ENCODE assay signal across 1 cellular context in genomic region chr19:42275517-42275916, GRCh38.
TF ChIP-seq lines count a peak whose summit lies in the region.

No MANE protein-coding gene starts in this region.

TF ChIP-seq in IMR-90, 13 proteins besides CTCF, POLR2A, EP300 and RAD21:
- TF ChIP-seq FOS (IDR thresholded peaks at IDR 0.05; ENCODE audit: low read depth, low read length) (no peak), NFE2L2 (IDR thresholded peaks at IDR 0.05; ENCODE audit: low read depth, low read length) (no peak), BHLHE40 (IDR thresholded peaks at IDR 0.05; ENCODE audit: low read depth, low read length) (no peak), MXI1 (IDR thresholded peaks at IDR 0.05; ENCODE audit: borderline replicate concordance, low read depth, low read length) (no peak), MAFK (IDR thresholded peaks at IDR 0.05; ENCODE audit: low read depth, low read length) (no peak), RCOR1 (IDR thresholded peaks at IDR 0.05; ENCODE audit: insufficient replicate concordance, low read length) (no peak), SMC3 (IDR thresholded peaks at IDR 0.05; ENCODE audit: low read depth, low read length) (no peak), CEBPB (IDR thresholded peaks at IDR 0.05; ENCODE audit: low read depth, low read length) (no peak), MAZ (IDR thresholded peaks at IDR 0.05; ENCODE audit: borderline replicate concordance, low read depth, low read length) (no peak), ELK1 (IDR thresholded peaks at IDR 0.05; ENCODE audit: borderline replicate concordance, low read depth, low read length) (no peak), CHD1 (IDR thresholded peaks at IDR 0.05; ENCODE audit: low read depth, low read length) (no peak), RFX5 (IDR thresholded peaks at IDR 0.05; ENCODE audit: low read depth, low read length) (no peak), USF2 (IDR thresholded peaks at IDR 0.05; ENCODE audit: low read depth, low read length) (no peak)
